In the genomic region with DNA sequence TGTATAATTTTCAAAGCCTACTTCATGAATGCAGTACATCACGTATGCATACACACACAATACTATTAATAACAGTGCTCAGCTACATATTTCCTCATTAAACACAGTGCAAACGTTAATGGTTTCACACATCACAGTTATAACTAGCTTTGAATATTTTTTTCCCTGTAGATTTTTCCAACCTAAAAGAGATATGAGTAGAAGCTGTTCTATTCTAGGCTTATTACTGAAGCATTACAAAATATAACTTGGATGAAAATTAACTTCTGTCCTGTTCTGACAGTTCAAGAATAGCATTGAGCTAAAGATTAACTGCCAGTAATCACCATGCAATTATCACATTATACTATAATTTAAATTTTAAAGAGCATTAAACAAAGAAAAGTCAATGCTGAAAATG, we compare ENCODE assay signal across 13 cellular contexts. TPM values are rescaled to one million over a fixed set of nuclear protein-coding genes. Genes with fewer than 3 reads are reported as not detected.
DNase-seq lines count a peak whose midpoint lies in the region; ATAC-seq and TF ChIP-seq lines count a peak whose summit lies in the region.
"Had no signal": no experiment of that assay in that cellular context is flagged by ENCODE, and none has a peak within 500 bp of the region (broad histone marks: within the 10 kb centered on the region; RNA-seq: fewer than 3 reads in every experiment).

No MANE protein-coding gene starts in this region.

- WGBS in gastroesophageal sphincter (ENCODE audit: low coverage in 1 of 2), 2 donors: 31 to 39% methylated on average over 2 of the region's 2 CpGs
- 72 to 86% methylated on average over 2 of the region's 2 CpGs for WGBS in thyroid gland, 2 donors

- TF ChIP-seq CTCF in gastroesophageal sphincter (IDR thresholded peaks at IDR 0.05) (no peak), thyroid gland (IDR thresholded peaks at IDR 0.05) (no peak)

- intact Hi-C loops in thyroid gland (cut with DNase I): no loop called here

- H3K36me3 ChIP-seq in gastroesophageal sphincter (peaks cover 0 to 14% of the 10 kb centered on the region in 2 donors), thyroid gland (no peaks in the 10 kb centered on the region)
- H3K36me3 ChIP-seq: colonic mucosa had no signal

- H3K9me3 ChIP-seq in gastroesophageal sphincter: no peaks in the 10 kb centered on the region
- no peaks in the 10 kb centered on the region for H3K9me3 ChIP-seq in thyroid gland
- H3K9me3 ChIP-seq: colonic mucosa had no signal

- H3K27ac ChIP-seq in gastroesophageal sphincter (peak overlapping the region; percentile 43 to 81 (median 72)), thyroid gland (peak overlapping the region; percentile 31 to 63 (median 52))
- H3K27ac ChIP-seq: colonic mucosa, KMS-11 had no signal

- H3K4me3 ChIP-seq in gastroesophageal sphincter (no peak overlapping the region), thyroid gland (replicated peaks in 1 of 3) (no peak overlapping the region)
- H3K4me3 ChIP-seq: colonic mucosa had no signal

- H3K27me3 ChIP-seq in gastroesophageal sphincter: no peaks in the 10 kb centered on the region
- H3K27me3 ChIP-seq in thyroid gland: no peaks in the 10 kb centered on the region
- H3K27me3 ChIP-seq: colonic mucosa had no signal

- H3K4me1 ChIP-seq in gastroesophageal sphincter: peaks cover 9 to 71% (median 24%) of the 10 kb centered on the region in 3 donors
- H3K4me1 ChIP-seq in thyroid gland: peaks cover 15 to 27% of the 10 kb centered on the region in 2 donors
- H3K4me1 ChIP-seq: colonic mucosa had no signal

- DNase-seq in thyroid gland (no peak), inferior parietal cortex (ENCODE audit: extremely low spot score) (no peak), ureter (ENCODE audit: low spot score) (no peak)
- DNase-seq in stimulated activated CD4-positive, alpha-beta T cell treated with anti-CD3 and anti-CD28 coated beads, Interleukin-1b, Interleukin-23, amount 100 ng/mL, for 48 hours: no peak
- DNase-seq: activated CD8-positive, alpha-beta memory T cell treated with anti-CD3 and anti-CD28 coated beads for 24 hours; colonic mucosa; occipital lobe; stimulated activated CD4-positive, alpha-beta T cell treated with anti-CD3 and anti-CD28 coated beads, Interleukin-2, amount 100 ng/mL, for 48 hours had no signal

- TF ChIP-seq EP300 in gastroesophageal sphincter (IDR thresholded peaks at IDR 0.05): no peak

- TF ChIP-seq POLR2A in gastroesophageal sphincter (IDR thresholded peaks at IDR 0.05): no peak
- TF ChIP-seq POLR2A in thyroid gland (IDR thresholded peaks at IDR 0.05): no peak

- ATAC-seq in GM19463 (IDR thresholded peaks at IDR 0.05; ENCODE audit: unreplicated experiment): peak; percentile 16
- ATAC-seq in HG03064 (IDR thresholded peaks at IDR 0.05; ENCODE audit: low read depth, unreplicated experiment): peak; percentile 7
- no peak for ATAC-seq in gastroesophageal sphincter
- ATAC-seq: activated naive CD4-positive, alpha-beta T cell treated with anti-CD3 and anti-CD28 coated beads, Interleukin-2, amount 50 U/mL, for 72 hours had no signal

RNA-seq across cellular contexts. Expression of a gene that starts 6.2 kb away (rescaled TPM):
- total RNA-seq in gastroesophageal sphincter (10 to 100 TPM; 45.4 to 78.0 (median 60.7) TPM), thyroid gland (100 to 1,000 TPM; 113 to 140 (median 124) TPM), ureter (66.0 TPM)
